In the genomic region with DNA sequence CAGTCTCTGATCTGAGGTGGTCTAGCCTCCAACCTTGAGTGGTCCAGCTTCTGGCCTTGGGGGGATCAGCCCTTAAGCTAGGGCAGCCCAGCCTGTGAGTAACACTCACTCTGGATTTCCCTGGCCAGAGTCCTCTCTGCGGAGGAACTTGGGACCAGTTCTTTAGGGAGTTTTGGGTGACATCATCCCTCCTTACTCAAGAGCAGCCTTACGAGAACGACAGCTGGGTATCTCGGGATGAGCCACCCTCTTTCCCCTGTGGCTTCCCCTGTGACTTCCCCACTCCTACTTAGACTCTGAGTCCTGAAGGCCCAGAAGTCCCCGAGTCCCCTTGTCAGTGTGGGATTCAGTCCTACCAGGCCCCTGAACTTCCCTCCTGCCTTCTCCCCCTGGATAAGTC, we compare ENCODE assay signal across 1 cellular context.
A peak's percentile ranks its signal among the peaks of the same experiment; 100 is the strongest.
TF ChIP-seq lines count a peak whose summit lies in the region.

No MANE protein-coding gene starts in this region.

TF ChIP-seq in GM12878, 131 proteins besides CTCF, POLR2A, EP300 and RAD21 (continued from another document and continues in another):
- TF ChIP-seq BCL11A (IDR thresholded peaks at IDR 0.05; ENCODE audit: low read depth, low read length): no peak
- peak; percentile 86 for TF ChIP-seq EED (IDR thresholded peaks at IDR 0.05; ENCODE audit: low read depth)
- no peak for TF ChIP-seq PML (IDR thresholded peaks at IDR 0.05; ENCODE audit: low read length)
- no peak for TF ChIP-seq YY1 (IDR thresholded peaks at IDR 0.05; ENCODE audit: low read depth, low read length)
- no peak for TF ChIP-seq KAT2A (conservative IDR thresholded peaks at IDR 0.05; ENCODE audit: control insufficient read depth, low read depth, low read length)
- peak in 1 of 2 experiments; percentile 48; a peak in 1 of 4 replicates for TF ChIP-seq IKZF2 (IDR thresholded peaks at IDR 0.05)
- TF ChIP-seq IKZF1 (conservative IDR thresholded peaks at IDR 0.05): peak; percentile 35; the same call in 1 of the 2 replicates
- TF ChIP-seq, protein P1, sequence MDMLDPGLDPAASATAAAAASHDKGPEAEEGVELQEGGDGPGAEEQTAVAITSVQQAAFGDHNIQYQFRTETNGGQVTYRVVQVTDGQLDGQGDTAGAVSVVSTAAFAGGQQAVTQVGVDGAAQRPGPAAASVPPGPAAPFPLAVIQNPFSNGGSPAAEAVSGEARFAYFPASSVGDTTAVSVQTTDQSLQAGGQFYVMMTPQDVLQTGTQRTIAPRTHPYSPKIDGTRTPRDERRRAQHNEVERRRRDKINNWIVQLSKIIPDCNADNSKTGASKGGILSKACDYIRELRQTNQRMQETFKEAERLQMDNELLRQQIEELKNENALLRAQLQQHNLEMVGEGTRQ (IDR thresholded peaks at IDR 0.05; ENCODE audit: borderline replicate concordance, low read depth, low read length): no peak
- peak; percentile 40; the same call in 1 of the 2 replicates for TF ChIP-seq JUNB (IDR thresholded peaks at IDR 0.05)
- TF ChIP-seq, protein P2, sequence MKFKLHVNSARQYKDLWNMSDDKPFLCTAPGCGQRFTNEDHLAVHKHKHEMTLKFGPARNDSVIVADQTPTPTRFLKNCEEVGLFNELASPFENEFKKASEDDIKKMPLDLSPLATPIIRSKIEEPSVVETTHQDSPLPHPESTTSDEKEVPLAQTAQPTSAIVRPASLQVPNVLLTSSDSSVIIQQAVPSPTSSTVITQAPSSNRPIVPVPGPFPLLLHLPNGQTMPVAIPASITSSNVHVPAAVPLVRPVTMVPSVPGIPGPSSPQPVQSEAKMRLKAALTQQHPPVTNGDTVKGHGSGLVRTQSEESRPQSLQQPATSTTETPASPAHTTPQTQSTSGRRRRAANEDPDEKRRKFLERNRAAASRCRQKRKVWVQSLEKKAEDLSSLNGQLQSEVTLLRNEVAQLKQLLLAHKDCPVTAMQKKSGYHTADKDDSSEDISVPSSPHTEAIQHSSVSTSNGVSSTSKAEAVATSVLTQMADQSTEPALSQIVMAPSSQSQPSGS (IDR thresholded peaks at IDR 0.05; ENCODE audit: low read length): no peak
- TF ChIP-seq, protein P3, sequence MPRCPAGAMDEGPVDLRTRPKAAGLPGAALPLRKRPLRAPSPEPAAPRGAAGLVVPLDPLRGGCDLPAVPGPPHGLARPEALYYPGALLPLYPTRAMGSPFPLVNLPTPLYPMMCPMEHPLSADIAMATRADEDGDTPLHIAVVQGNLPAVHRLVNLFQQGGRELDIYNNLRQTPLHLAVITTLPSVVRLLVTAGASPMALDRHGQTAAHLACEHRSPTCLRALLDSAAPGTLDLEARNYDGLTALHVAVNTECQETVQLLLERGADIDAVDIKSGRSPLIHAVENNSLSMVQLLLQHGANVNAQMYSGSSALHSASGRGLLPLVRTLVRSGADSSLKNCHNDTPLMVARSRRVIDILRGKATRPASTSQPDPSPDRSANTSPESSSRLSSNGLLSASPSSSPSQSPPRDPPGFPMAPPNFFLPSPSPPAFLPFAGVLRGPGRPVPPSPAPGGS (IDR thresholded peaks at IDR 0.05; ENCODE audit: borderline replicate concordance, insufficient read depth, low read depth, low read length, poor library complexity, severe bottlenecking): no peak
- TF ChIP-seq POU2F2 (IDR thresholded peaks at IDR 0.05; ENCODE audit: borderline replicate concordance, low read depth, low read length): no peak
- TF ChIP-seq, protein P4, sequence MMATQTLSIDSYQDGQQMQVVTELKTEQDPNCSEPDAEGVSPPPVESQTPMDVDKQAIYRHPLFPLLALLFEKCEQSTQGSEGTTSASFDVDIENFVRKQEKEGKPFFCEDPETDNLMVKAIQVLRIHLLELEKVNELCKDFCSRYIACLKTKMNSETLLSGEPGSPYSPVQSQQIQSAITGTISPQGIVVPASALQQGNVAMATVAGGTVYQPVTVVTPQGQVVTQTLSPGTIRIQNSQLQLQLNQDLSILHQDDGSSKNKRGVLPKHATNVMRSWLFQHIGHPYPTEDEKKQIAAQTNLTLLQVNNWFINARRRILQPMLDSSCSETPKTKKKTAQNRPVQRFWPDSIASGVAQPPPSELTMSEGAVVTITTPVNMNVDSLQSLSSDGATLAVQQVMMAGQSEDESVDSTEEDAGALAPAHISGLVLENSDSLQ (IDR thresholded peaks at IDR 0.05): no peak
- TF ChIP-seq, protein P5, sequence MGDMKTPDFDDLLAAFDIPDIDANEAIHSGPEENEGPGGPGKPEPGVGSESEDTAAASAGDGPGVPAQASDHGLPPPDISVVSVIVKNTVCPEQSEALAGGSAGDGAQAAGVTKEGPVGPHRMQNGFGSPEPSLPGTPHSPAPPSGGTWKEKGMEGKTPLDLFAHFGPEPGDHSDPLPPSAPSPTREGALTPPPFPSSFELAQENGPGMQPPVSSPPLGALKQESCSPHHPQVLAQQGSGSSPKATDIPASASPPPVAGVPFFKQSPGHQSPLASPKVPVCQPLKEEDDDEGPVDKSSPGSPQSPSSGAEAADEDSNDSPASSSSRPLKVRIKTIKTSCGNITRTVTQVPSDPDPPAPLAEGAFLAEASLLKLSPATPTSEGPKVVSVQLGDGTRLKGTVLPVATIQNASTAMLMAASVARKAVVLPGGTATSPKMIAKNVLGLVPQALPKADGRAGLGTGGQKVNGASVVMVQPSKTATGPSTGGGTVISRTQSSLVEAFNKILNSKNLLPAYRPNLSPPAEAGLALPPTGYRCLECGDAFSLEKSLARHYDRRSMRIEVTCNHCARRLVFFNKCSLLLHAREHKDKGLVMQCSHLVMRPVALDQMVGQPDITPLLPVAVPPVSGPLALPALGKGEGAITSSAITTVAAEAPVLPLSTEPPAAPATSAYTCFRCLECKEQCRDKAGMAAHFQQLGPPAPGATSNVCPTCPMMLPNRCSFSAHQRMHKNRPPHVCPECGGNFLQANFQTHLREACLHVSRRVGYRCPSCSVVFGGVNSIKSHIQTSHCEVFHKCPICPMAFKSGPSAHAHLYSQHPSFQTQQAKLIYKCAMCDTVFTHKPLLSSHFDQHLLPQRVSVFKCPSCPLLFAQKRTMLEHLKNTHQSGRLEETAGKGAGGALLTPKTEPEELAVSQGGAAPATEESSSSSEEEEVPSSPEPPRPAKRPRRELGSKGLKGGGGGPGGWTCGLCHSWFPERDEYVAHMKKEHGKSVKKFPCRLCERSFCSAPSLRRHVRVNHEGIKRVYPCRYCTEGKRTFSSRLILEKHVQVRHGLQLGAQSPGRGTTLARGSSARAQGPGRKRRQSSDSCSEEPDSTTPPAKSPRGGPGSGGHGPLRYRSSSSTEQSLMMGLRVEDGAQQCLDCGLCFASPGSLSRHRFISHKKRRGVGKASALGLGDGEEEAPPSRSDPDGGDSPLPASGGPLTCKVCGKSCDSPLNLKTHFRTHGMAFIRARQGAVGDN (IDR thresholded peaks at IDR 0.05): no peak
- no peak for TF ChIP-seq BRCA1 (IDR thresholded peaks at IDR 0.05; ENCODE audit: low read depth, low read length)
- TF ChIP-seq RBBP5 (conservative IDR thresholded peaks at IDR 0.05): no peak
- TF ChIP-seq NBN (IDR thresholded peaks at IDR 0.05): no peak
- TF ChIP-seq KLF5 (IDR thresholded peaks at IDR 0.05; ENCODE audit: partially characterized antibody): no peak
- TF ChIP-seq, protein P6, sequence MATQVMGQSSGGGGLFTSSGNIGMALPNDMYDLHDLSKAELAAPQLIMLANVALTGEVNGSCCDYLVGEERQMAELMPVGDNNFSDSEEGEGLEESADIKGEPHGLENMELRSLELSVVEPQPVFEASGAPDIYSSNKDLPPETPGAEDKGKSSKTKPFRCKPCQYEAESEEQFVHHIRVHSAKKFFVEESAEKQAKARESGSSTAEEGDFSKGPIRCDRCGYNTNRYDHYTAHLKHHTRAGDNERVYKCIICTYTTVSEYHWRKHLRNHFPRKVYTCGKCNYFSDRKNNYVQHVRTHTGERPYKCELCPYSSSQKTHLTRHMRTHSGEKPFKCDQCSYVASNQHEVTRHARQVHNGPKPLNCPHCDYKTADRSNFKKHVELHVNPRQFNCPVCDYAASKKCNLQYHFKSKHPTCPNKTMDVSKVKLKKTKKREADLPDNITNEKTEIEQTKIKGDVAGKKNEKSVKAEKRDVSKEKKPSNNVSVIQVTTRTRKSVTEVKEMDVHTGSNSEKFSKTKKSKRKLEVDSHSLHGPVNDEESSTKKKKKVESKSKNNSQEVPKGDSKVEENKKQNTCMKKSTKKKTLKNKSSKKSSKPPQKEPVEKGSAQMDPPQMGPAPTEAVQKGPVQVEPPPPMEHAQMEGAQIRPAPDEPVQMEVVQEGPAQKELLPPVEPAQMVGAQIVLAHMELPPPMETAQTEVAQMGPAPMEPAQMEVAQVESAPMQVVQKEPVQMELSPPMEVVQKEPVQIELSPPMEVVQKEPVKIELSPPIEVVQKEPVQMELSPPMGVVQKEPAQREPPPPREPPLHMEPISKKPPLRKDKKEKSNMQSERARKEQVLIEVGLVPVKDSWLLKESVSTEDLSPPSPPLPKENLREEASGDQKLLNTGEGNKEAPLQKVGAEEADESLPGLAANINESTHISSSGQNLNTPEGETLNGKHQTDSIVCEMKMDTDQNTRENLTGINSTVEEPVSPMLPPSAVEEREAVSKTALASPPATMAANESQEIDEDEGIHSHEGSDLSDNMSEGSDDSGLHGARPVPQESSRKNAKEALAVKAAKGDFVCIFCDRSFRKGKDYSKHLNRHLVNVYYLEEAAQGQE (IDR thresholded peaks at IDR 0.05; ENCODE audit: low read depth, low read length): no peak
- no peak for TF ChIP-seq NFYA (IDR thresholded peaks at IDR 0.05; ENCODE audit: borderline replicate concordance, low read depth, low read length)
- no peak for TF ChIP-seq SMC3 (IDR thresholded peaks at IDR 0.05; ENCODE audit: borderline replicate concordance, low read length)
- TF ChIP-seq, protein P7, sequence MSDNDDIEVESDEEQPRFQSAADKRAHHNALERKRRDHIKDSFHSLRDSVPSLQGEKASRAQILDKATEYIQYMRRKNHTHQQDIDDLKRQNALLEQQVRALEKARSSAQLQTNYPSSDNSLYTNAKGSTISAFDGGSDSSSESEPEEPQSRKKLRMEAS (IDR thresholded peaks at IDR 0.05; ENCODE audit: low read depth, low read length): no peak
- no peak for TF ChIP-seq FOS (IDR thresholded peaks at IDR 0.05; ENCODE audit: borderline replicate concordance, extremely low read depth, insufficient read length)
- TF ChIP-seq, protein P8, sequence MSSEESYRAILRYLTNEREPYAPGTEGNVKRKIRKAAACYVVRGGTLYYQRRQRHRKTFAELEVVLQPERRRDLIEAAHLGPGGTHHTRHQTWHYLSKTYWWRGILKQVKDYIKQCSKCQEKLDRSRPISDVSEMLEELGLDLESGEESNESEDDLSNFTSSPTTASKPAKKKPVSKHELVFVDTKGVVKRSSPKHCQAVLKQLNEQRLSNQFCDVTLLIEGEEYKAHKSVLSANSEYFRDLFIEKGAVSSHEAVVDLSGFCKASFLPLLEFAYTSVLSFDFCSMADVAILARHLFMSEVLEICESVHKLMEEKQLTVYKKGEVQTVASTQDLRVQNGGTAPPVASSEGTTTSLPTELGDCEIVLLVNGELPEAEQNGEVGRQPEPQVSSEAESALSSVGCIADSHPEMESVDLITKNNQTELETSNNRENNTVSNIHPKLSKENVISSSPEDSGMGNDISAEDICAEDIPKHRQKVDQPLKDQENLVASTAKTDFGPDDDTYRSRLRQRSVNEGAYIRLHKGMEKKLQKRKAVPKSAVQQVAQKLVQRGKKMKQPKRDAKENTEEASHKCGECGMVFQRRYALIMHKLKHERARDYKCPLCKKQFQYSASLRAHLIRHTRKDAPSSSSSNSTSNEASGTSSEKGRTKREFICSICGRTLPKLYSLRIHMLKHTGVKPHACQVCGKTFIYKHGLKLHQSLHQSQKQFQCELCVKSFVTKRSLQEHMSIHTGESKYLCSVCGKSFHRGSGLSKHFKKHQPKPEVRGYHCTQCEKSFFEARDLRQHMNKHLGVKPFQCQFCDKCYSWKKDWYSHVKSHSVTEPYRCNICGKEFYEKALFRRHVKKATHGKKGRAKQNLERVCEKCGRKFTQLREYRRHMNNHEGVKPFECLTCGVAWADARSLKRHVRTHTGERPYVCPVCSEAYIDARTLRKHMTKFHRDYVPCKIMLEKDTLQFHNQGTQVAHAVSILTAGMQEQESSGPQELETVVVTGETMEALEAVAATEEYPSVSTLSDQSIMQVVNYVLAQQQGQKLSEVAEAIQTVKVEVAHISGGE (CRISPR knock-in tag; IDR thresholded peaks at IDR 0.05): no peak
- TF ChIP-seq, protein P9, sequence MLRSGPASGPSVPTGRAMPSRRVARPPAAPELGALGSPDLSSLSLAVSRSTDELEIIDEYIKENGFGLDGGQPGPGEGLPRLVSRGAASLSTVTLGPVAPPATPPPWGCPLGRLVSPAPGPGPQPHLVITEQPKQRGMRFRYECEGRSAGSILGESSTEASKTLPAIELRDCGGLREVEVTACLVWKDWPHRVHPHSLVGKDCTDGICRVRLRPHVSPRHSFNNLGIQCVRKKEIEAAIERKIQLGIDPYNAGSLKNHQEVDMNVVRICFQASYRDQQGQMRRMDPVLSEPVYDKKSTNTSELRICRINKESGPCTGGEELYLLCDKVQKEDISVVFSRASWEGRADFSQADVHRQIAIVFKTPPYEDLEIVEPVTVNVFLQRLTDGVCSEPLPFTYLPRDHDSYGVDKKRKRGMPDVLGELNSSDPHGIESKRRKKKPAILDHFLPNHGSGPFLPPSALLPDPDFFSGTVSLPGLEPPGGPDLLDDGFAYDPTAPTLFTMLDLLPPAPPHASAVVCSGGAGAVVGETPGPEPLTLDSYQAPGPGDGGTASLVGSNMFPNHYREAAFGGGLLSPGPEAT (IDR thresholded peaks at IDR 0.05; ENCODE audit: low read depth): no peak
- TF ChIP-seq, protein P10, sequence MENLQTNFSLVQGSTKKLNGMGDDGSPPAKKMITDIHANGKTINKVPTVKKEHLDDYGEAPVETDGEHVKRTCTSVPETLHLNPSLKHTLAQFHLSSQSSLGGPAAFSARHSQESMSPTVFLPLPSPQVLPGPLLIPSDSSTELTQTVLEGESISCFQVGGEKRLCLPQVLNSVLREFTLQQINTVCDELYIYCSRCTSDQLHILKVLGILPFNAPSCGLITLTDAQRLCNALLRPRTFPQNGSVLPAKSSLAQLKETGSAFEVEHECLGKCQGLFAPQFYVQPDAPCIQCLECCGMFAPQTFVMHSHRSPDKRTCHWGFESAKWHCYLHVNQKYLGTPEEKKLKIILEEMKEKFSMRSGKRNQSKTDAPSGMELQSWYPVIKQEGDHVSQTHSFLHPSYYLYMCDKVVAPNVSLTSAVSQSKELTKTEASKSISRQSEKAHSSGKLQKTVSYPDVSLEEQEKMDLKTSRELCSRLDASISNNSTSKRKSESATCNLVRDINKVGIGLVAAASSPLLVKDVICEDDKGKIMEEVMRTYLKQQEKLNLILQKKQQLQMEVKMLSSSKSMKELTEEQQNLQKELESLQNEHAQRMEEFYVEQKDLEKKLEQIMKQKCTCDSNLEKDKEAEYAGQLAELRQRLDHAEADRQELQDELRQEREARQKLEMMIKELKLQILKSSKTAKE (IDR thresholded peaks at IDR 0.05; ENCODE audit: low read depth, poor library complexity, severe bottlenecking): no peak
- TF ChIP-seq ZZZ3 (IDR thresholded peaks at IDR 0.05; ENCODE audit: control insufficient read depth, insufficient read length, low read depth): no peak
- TF ChIP-seq, protein P11, sequence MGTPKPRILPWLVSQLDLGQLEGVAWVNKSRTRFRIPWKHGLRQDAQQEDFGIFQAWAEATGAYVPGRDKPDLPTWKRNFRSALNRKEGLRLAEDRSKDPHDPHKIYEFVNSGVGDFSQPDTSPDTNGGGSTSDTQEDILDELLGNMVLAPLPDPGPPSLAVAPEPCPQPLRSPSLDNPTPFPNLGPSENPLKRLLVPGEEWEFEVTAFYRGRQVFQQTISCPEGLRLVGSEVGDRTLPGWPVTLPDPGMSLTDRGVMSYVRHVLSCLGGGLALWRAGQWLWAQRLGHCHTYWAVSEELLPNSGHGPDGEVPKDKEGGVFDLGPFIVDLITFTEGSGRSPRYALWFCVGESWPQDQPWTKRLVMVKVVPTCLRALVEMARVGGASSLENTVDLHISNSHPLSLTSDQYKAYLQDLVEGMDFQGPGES (IDR thresholded peaks at IDR 0.05): no peak
- 0 out of 2 replicates have a peak, but pooled peaks have one; percentile 20 for TF ChIP-seq CREM (IDR thresholded peaks at IDR 0.05; ENCODE audit: low read depth)
